In genomic region chr4:52721968-52722814, GRCh38 we compare ENCODE assay signal across 1 cellular context.
A peak's percentile ranks its signal among the peaks of the same experiment; 100 is the strongest.
TF ChIP-seq lines count a peak whose summit lies in the region.

No MANE protein-coding gene starts in this region.

TF ChIP-seq in HepG2, 621 proteins besides CTCF, POLR2A, EP300 and RAD21 (continued from another document and continues in another):
- TF ChIP-seq ZNF362 (CRISPR knock-in tag; IDR thresholded peaks at IDR 0.05; ENCODE audit: borderline replicate concordance) = no peak
- no peak for TF ChIP-seq ARID2 (CRISPR knock-in tag; IDR thresholded peaks at IDR 0.05; ENCODE audit: borderline replicate concordance)
- TF ChIP-seq ZNF781 (CRISPR knock-in tag; IDR thresholded peaks at IDR 0.05; ENCODE audit: borderline replicate concordance, not compliant biosample characterization) = no peak
- no peak for TF ChIP-seq CENPX (CRISPR knock-in tag; IDR thresholded peaks at IDR 0.05)
- no peak for TF ChIP-seq AHDC1 (CRISPR knock-in tag; IDR thresholded peaks at IDR 0.05; ENCODE audit: borderline replicate concordance)
- no peak for TF ChIP-seq ZNF263 (CRISPR knock-in tag; IDR thresholded peaks at IDR 0.05)
- TF ChIP-seq IRX3 (CRISPR knock-in tag; IDR thresholded peaks at IDR 0.05; ENCODE audit: borderline replicate concordance, low read depth) = no peak
- TF ChIP-seq BATF2 (CRISPR knock-in tag; IDR thresholded peaks at IDR 0.05) = no peak
- no peak for TF ChIP-seq SIN3A (IDR thresholded peaks at IDR 0.05; ENCODE audit: borderline replicate concordance, low read depth, low read length)
- TF ChIP-seq MATR3 (CRISPR knock-in tag; IDR thresholded peaks at IDR 0.05) = no peak
- no peak for TF ChIP-seq ZMYM2 (CRISPR knock-in tag; IDR thresholded peaks at IDR 0.05)
- no peak for TF ChIP-seq ZNF510 (CRISPR knock-in tag; IDR thresholded peaks at IDR 0.05; ENCODE audit: low read depth)
- 0 out of 2 replicates have a peak, but pooled peaks have one; percentile 26 for TF ChIP-seq REPIN1 (CRISPR knock-in tag; IDR thresholded peaks at IDR 0.05; ENCODE audit: borderline replicate concordance, low read depth)
- no peak for TF ChIP-seq ZNF549 (CRISPR knock-in tag; IDR thresholded peaks at IDR 0.05)
- no peak for TF ChIP-seq IKZF5 (CRISPR knock-in tag; IDR thresholded peaks at IDR 0.05)
- TF ChIP-seq ONECUT2 (CRISPR knock-in tag; IDR thresholded peaks at IDR 0.05) = no peak
- TF ChIP-seq ZNF318 (CRISPR knock-in tag; IDR thresholded peaks at IDR 0.05) = no peak
- TF ChIP-seq FOXO4 (CRISPR knock-in tag; conservative IDR thresholded peaks at IDR 0.05) = no peak
- no peak for TF ChIP-seq SUZ12 (IDR thresholded peaks at IDR 0.05; ENCODE audit: low read depth, low read length)
- no peak for TF ChIP-seq ZNF615 (CRISPR knock-in tag; IDR thresholded peaks at IDR 0.05; ENCODE audit: borderline replicate concordance)
- no peak for TF ChIP-seq REXO4 (CRISPR knock-in tag; IDR thresholded peaks at IDR 0.05; ENCODE audit: borderline replicate concordance)
- TF ChIP-seq ZBTB43 (CRISPR knock-in tag; conservative IDR thresholded peaks at IDR 0.05) = no peak
- TF ChIP-seq ZBTB7B (CRISPR knock-in tag; IDR thresholded peaks at IDR 0.05) = no peak
- TF ChIP-seq ZNF282 (IDR thresholded peaks at IDR 0.05; ENCODE audit: partially characterized antibody) = no peak
- TF ChIP-seq FOXA3 (CRISPR knock-in tag; IDR thresholded peaks at IDR 0.05) = no peak
- no peak for TF ChIP-seq MTF2 (CRISPR knock-in tag; IDR thresholded peaks at IDR 0.05; ENCODE audit: borderline replicate concordance)
- no peak; the same call in 1 of the 2 replicates for TF ChIP-seq DZIP1 (CRISPR knock-in tag; IDR thresholded peaks at IDR 0.05)
- TF ChIP-seq ZNF766 (CRISPR knock-in tag; IDR thresholded peaks at IDR 0.05; ENCODE audit: borderline replicate concordance) = no peak
- no peak for TF ChIP-seq CBFB (CRISPR knock-in tag; IDR thresholded peaks at IDR 0.05)
- peak; percentile 56; the same call in 1 of the 2 replicates for TF ChIP-seq GATAD1 (CRISPR knock-in tag; IDR thresholded peaks at IDR 0.05)
- 0 out of 2 replicates have a peak, but pooled peaks have one; percentile 21 for TF ChIP-seq ZBTB3 (CRISPR knock-in tag; IDR thresholded peaks at IDR 0.05; ENCODE audit: borderline replicate concordance, low read depth)
- no peak for TF ChIP-seq ZNF460 (CRISPR knock-in tag; IDR thresholded peaks at IDR 0.05; ENCODE audit: borderline replicate concordance)
- TF ChIP-seq XRCC5 (optimal IDR thresholded peaks at IDR 0.05; ENCODE audit: low read length) = no peak
- no peak; the same call in 1 of the 2 replicates for TF ChIP-seq ZNF317 (CRISPR knock-in tag; IDR thresholded peaks at IDR 0.05)
- TF ChIP-seq ZFP82 (CRISPR knock-in tag; IDR thresholded peaks at IDR 0.05; ENCODE audit: borderline replicate concordance) = no peak
- no peak for TF ChIP-seq NFE2 (CRISPR knock-in tag; IDR thresholded peaks at IDR 0.05)
- no peak for TF ChIP-seq MTF1 (CRISPR knock-in tag; IDR thresholded peaks at IDR 0.05)
- TF ChIP-seq NCOA5 (CRISPR knock-in tag; IDR thresholded peaks at IDR 0.05) = no peak
